8 cellular contexts compared by ENCODE assay signal in the genomic region with DNA sequence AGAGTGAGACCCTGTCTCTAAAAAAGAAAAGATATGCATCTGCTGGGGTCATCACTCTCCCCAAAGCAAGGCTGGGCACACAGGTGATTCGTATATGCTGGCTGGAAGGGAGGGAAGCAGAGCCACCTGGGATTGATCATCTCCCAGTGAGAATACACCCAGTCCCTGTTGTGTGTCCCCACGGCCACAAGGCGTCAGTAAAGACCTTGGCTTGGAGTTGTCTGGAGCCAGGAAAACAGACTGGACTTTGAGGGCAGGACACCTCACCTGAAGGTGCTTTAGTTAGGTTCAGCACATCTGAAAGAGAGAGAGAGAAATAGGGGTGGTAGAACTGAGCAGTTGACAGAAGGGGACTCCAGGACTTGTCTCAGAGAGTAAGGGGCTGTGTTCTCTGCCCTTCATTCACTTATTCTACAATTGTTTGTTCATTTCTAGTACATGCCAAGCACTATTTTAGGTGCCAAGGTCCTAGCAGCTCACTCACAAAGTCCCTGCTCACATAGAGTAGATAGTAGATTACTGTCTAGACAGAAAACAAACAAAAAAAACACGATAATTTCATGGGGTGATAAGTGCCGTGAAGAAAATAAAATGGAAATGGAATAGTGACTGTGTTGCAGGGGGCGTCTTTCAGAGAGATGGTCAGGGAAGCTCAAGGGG. TPM values are rescaled to one million over a fixed set of nuclear protein-coding genes. Genes with fewer than 3 reads are reported as not detected.
DNase-seq lines count a peak whose midpoint lies in the region; ATAC-seq and TF ChIP-seq lines count a peak whose summit lies in the region.

No MANE protein-coding gene starts in this region.

- no peak overlapping the region for H3K27ac Mint-ChIP-seq in stimulated activated naive CD8-positive, alpha-beta T cell treated with anti-CD3 and anti-CD28 coated beads, Interleukin-15, amount 100 ng/mL, for 72 hours
- H3K27ac Mint-ChIP-seq in glutamatergic neuron (ENCODE audit: unreplicated experiment) = no peak overlapping the region
- H3K27ac Mint-ChIP-seq in CD8-positive, alpha-beta T cell = no peak overlapping the region

- no peaks in the 10 kb centered on the region for H3K9me3 ChIP-seq in prostate gland
- no peaks in the 10 kb centered on the region for H3K9me3 ChIP-seq in CD8-positive, alpha-beta T cell (ENCODE audit: low read length)

- H3K4me1 Mint-ChIP-seq in stimulated activated naive CD8-positive, alpha-beta T cell treated with anti-CD3 and anti-CD28 coated beads, Interleukin-15, amount 100 ng/mL, for 72 hours = peaks cover 23% of the 10 kb centered on the region
- H3K4me1 Mint-ChIP-seq in glutamatergic neuron (ENCODE audit: low read depth, unreplicated experiment) = peaks cover 12% of the 10 kb centered on the region
- peaks cover 18% of the 10 kb centered on the region for H3K4me1 Mint-ChIP-seq in CD8-positive, alpha-beta T cell (ENCODE audit: low read depth)

- CTCF ChIA-PET in CD8-positive, alpha-beta T cell (lab: Charles Lee) = interaction anchor here (0.6 to 11.6 kb wide), 18 partner anchors 9 to 696 kb away, joined by 3 to 286 read pairs (median 5); no protein-coding TSS in a partner anchor

- no peaks in the 10 kb centered on the region for H3K27me3 Mint-ChIP-seq in stimulated activated naive CD8-positive, alpha-beta T cell treated with anti-CD3 and anti-CD28 coated beads, Interleukin-15, amount 100 ng/mL, for 72 hours
- H3K27me3 Mint-ChIP-seq in glutamatergic neuron (ENCODE audit: unreplicated experiment) = peaks cover 4% of the 10 kb centered on the region
- H3K27me3 Mint-ChIP-seq in CD8-positive, alpha-beta T cell (ENCODE audit: low read depth) = no peaks in the 10 kb centered on the region

- POLR2A ChIA-PET in CD8-positive, alpha-beta T cell (lab: Charles Lee) = no interaction called here

- no peak for TF ChIP-seq POLR2A in prostate gland (IDR thresholded peaks at IDR 0.05)

- intact Hi-C loops in prostate gland (cut with DNase I) = loop anchor here (2.0 kb wide), 1 partner anchor 104 kb away; no protein-coding TSS in a partner anchor
- intact Hi-C loops in CD8-positive, alpha-beta T cell (cut with DNase I, micrococcal nuclease) = loop anchor here in 1 of 2 experiments (2.0 kb wide), 1 partner anchor 704 kb away; no protein-coding TSS in a partner anchor

- ATAC-seq in stimulated activated naive CD8-positive, alpha-beta T cell treated with anti-CD3 and anti-CD28 coated beads, Interleukin-15, Interleukin-2, amounts not matched to agents 100 U/mL and 50 U/mL, for 24 hours = no peak
- no peak for ATAC-seq in stimulated activated naive CD8-positive, alpha-beta T cell treated with anti-CD3 and anti-CD28 coated beads, Interleukin-15, amount 100 ng/mL, for 72 hours
- no peak for ATAC-seq in CD8-positive, alpha-beta T cell

- TF ChIP-seq CTCF in glutamatergic neuron (IDR thresholded peaks at IDR 0.05; ENCODE audit: partially characterized antibody, unreplicated experiment) (peak; percentile 77), prostate gland (IDR thresholded peaks at IDR 0.05) (peak; percentile 60 to 96 (median 84))
- TF ChIP-seq CTCF in CD8-positive, alpha-beta T cell (IDR thresholded peaks at IDR 0.05) = no peak

- no peaks in the 10 kb centered on the region for H3K36me3 Mint-ChIP-seq in glutamatergic neuron (ENCODE audit: unreplicated experiment)
- no peaks in the 10 kb centered on the region for H3K36me3 Mint-ChIP-seq in CD8-positive, alpha-beta T cell

- no peak overlapping the region for H3K4me3 ChIP-seq in prostate gland
- no peak overlapping the region for H3K4me3 ChIP-seq in CD8-positive, alpha-beta T cell (ENCODE audit: low read depth, low read length)

- H3K9me3 Mint-ChIP-seq in stimulated activated naive CD8-positive, alpha-beta T cell treated with anti-CD3 and anti-CD28 coated beads, Interleukin-15, amount 100 ng/mL, for 72 hours = no peaks in the 10 kb centered on the region
- H3K9me3 Mint-ChIP-seq in glutamatergic neuron (ENCODE audit: unreplicated experiment) = peaks cover 5% of the 10 kb centered on the region
- no peaks in the 10 kb centered on the region for H3K9me3 Mint-ChIP-seq in CD8-positive, alpha-beta T cell

- H3K4me1 ChIP-seq in prostate gland (replicated peaks) = no peaks in the 10 kb centered on the region
- peaks cover 5% of the 10 kb centered on the region for H3K4me1 ChIP-seq in CD8-positive, alpha-beta T cell (ENCODE audit: insufficient read depth, low read length)

- DNase-seq in stimulated activated naive CD8-positive, alpha-beta T cell treated with anti-CD3 and anti-CD28 coated beads, Interleukin-15, Interleukin-2, amounts not matched to agents 100 U/mL and 50 U/mL, for 24 hours = peak; percentile 20
- DNase-seq in stimulated activated naive CD8-positive, alpha-beta T cell treated with anti-CD3 and anti-CD28 coated beads, Interleukin-15, amount 100 ng/mL, for 72 hours = no peak
- DNase-seq in NCI-H2081 (lab: John Stamatoyannopoulos, UW) (peak; percentile 63 to 80), UCSD-AML1 (lab: John Stamatoyannopoulos, UW; ENCODE audit: unreplicated experiment) (peak; percentile 55), glutamatergic neuron (peak; percentile 68), prostate gland (ENCODE audit: low spot score) (peak; percentile 77)
- DNase-seq in CD8-positive, alpha-beta T cell = no peak
- DNase-seq in activated CD8-positive, alpha-beta memory T cell treated with anti-CD3 and anti-CD28 coated beads, Interleukin-2, amount 50 U/mL, for 48 hours = no peak

- H3K36me3 ChIP-seq in prostate gland = no peaks in the 10 kb centered on the region
- no peaks in the 10 kb centered on the region for H3K36me3 ChIP-seq in CD8-positive, alpha-beta T cell (ENCODE audit: insufficient read depth, low read length)

- H3K27me3 ChIP-seq in prostate gland (replicated peaks; ENCODE audit: insufficient read depth) = no peaks in the 10 kb centered on the region
- no peaks in the 10 kb centered on the region for H3K27me3 ChIP-seq in CD8-positive, alpha-beta T cell (ENCODE audit: insufficient read depth, low read length)

- H3K27ac ChIP-seq in prostate gland = no peak overlapping the region
- no peak overlapping the region for H3K27ac ChIP-seq in CD8-positive, alpha-beta T cell (ENCODE audit: low read depth, low read length)

- H3K4me3 Mint-ChIP-seq in stimulated activated naive CD8-positive, alpha-beta T cell treated with anti-CD3 and anti-CD28 coated beads, Interleukin-15, amount 100 ng/mL, for 72 hours = no peak overlapping the region
- H3K4me3 Mint-ChIP-seq in glutamatergic neuron (ENCODE audit: unreplicated experiment) = no peak overlapping the region
- no peak overlapping the region for H3K4me3 Mint-ChIP-seq in CD8-positive, alpha-beta T cell

- 34% methylated on average over 6 of the region's 6 CpGs for WGBS in prostate gland

RNA-seq across cellular contexts. Expression of gene CITED4, which starts 13.5 kb away (rescaled TPM):
- total RNA-seq in glutamatergic neuron (ENCODE audit: unreplicated experiment) (3.8 TPM), prostate gland (100 to 1,000 TPM in 1 of 2 donors, 10 to 100 TPM in 1; 72.3 to 138 TPM)
- total RNA-seq in CD8-positive, alpha-beta T cell = 10 to 100 TPM; 31.4 to 34.2 TPM

Comparison
In these comparisons a context has a peak if more than half of its experiments do, and no peak if none do; other contexts are left out.
1. DNase-seq: peak in stimulated activated naive CD8-positive, alpha-beta T cell treated with anti-CD3 and anti-CD28 coated beads, Interleukin-15, Interleukin-2, amounts not matched to agents 100 U/mL and 50 U/mL, for 24 hours (single experiment), NCI-H2081 (2 of 2), UCSD-AML1 (single experiment), glutamatergic neuron (single experiment) and prostate gland (single experiment); none in stimulated activated naive CD8-positive, alpha-beta T cell treated with anti-CD3 and anti-CD28 coated beads, Interleukin-15, amount 100 ng/mL, for 72 hours (0 of 2), CD8-positive, alpha-beta T cell (0 of 7) and activated CD8-positive, alpha-beta memory T cell treated with anti-CD3 and anti-CD28 coated beads, Interleukin-2, amount 50 U/mL, for 48 hours (single experiment).